10 cellular contexts compared by ENCODE assay signal in the genomic region with DNA sequence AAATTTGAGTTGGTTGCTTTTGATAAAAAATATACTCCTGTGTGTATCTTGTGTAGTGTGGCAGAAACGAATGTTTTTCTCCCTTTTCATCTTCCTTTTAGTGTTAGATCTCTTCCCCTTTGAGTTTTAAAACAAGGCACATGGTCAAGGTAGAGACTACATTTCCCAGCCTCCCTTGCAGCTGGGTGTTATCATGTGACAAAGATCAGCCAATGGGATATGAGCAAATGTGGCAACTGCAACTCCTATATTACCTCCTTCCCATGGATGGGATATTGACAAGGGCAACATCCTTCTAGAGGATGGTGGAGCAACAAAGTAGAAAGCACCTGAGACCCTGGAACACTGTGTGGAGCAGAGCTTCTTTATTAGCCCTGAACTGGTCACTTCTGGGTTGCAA. TPM values are rescaled to one million over a fixed set of nuclear protein-coding genes. Genes with fewer than 3 reads are reported as not detected.
DNase-seq lines count a peak whose midpoint lies in the region; ATAC-seq, FAIRE-seq and TF ChIP-seq lines count a peak whose summit lies in the region.
"Had no signal": no experiment of that assay in that cellular context is flagged by ENCODE, and none has a peak within 500 bp of the region (broad histone marks: within the 10 kb centered on the region; RNA-seq: fewer than 3 reads in every experiment).

No MANE protein-coding gene starts in this region.

- FAIRE-seq in HepG2 (lab: Jason Lieb, UNC): peak; percentile 59

- H3K79me2 ChIP-seq in HepG2 (ENCODE audit: insufficient read depth, low read length): no peaks in the 10 kb centered on the region

- no peak overlapping the region for H3K9ac ChIP-seq in HepG2 (ENCODE audit: insufficient read depth, low read depth, low read length)
- no peak overlapping the region for H3K9ac ChIP-seq in colonic mucosa (ENCODE audit: low read depth in 2 of 2, low read length in 2 of 2)

- ATAC-seq in HepG2: no peak
- no peak for ATAC-seq in right lobe of liver
- peak; percentile 44 for ATAC-seq in upper lobe of right lung
- no peak for ATAC-seq in aorta (ENCODE audit: low FRiP score)

- H3K36me3 ChIP-seq in HepG2 (replicated peaks in 1 of 2; ENCODE audit: control insufficient read depth in 1 of 2, insufficient read depth in 2 of 2, low read length in 2 of 2): no peaks in the 10 kb centered on the region
- no peaks in the 10 kb centered on the region for H3K36me3 ChIP-seq in right lobe of liver
- H3K36me3 ChIP-seq in colonic mucosa: no peaks in the 10 kb centered on the region
- H3K36me3 ChIP-seq in upper lobe of right lung: no peaks in the 10 kb centered on the region
- no peaks in the 10 kb centered on the region for H3K36me3 ChIP-seq in aorta (ENCODE audit: control insufficient read depth in 1 of 2, insufficient read depth in 2 of 2, low read length in 1 of 2)

- no peak for TF ChIP-seq CTCF in HepG2 (CRISPR knock-in tag; IDR thresholded peaks at IDR 0.05)
- no peak for TF ChIP-seq CTCF in right lobe of liver (IDR thresholded peaks at IDR 0.05)
- no peak for TF ChIP-seq CTCF in colonic mucosa (IDR thresholded peaks at IDR 0.05)
- no peak for TF ChIP-seq CTCF in upper lobe of right lung (IDR thresholded peaks at IDR 0.05)

- TF ChIP-seq RAD21 in HepG2 (CRISPR knock-in tag; IDR thresholded peaks at IDR 0.05): no peak

- H3K9me3 ChIP-seq in HepG2 (ENCODE audit: low read length): no peaks in the 10 kb centered on the region
- H3K9me3 ChIP-seq in right lobe of liver: no peaks in the 10 kb centered on the region
- no peaks in the 10 kb centered on the region for H3K9me3 ChIP-seq in colonic mucosa
- no peaks in the 10 kb centered on the region for H3K9me3 ChIP-seq in upper lobe of right lung
- peaks cover 10% of the 10 kb centered on the region for H3K9me3 ChIP-seq in aorta (ENCODE audit: control insufficient read depth, low read length)

- H3K27me3 ChIP-seq in HepG2 (ENCODE audit: control insufficient read depth in 1 of 2, insufficient read depth in 2 of 2, low read length in 2 of 2) (no peaks in the 10 kb centered on the region; a peak in 1 of 5 replicates), right lobe of liver (no peaks in the 10 kb centered on the region), colonic mucosa (no peaks in the 10 kb centered on the region), upper lobe of right lung (no peaks in the 10 kb centered on the region), aorta (ENCODE audit: control insufficient read depth in 1 of 2, insufficient read depth in 2 of 2, low read length in 1 of 2) (no peaks in the 10 kb centered on the region)

- in situ Hi-C loops in HepG2 (cut with HindIII; ENCODE audit: extremely low pct_ligation_motif_present, low pct_unique_long_range_greater_than_20kb): no loop called here

- H3K4me3 ChIP-seq in HepG2 (replicated peaks in 1 of 3; ENCODE audit: insufficient read depth in 1 of 3, low read depth in 2 of 3, low read length in 3 of 3) (no peak overlapping the region), right lobe of liver (no peak overlapping the region), colonic mucosa (no peak overlapping the region), upper lobe of right lung (no peak overlapping the region), aorta (ENCODE audit: low read length in 2 of 2) (no peak overlapping the region)

- H3K4me2 ChIP-seq in HepG2 (ENCODE audit: low read depth, low read length): no peak overlapping the region

- CTCF ChIA-PET in HepG2 (lab: Yijun Ruan, JAX; ENCODE audit: low intra/inter-chr PET ratio, low total read pairs): no interaction called here

- intact Hi-C loops in HepG2 (cut with micrococcal nuclease; ENCODE audit: unreplicated experiment) (no loop called here), right lobe of liver (cut with DNase I) (no loop called here), colonic mucosa (cut with DNase I) (no loop called here), upper lobe of right lung (cut with DNase I) (no loop called here), aorta (cut with DNase I) (no loop called here)

- H3K4me1 ChIP-seq in HepG2 (ENCODE audit: insufficient read depth, low read length): no peaks in the 10 kb centered on the region
- no peaks in the 10 kb centered on the region for H3K4me1 ChIP-seq in right lobe of liver
- no peaks in the 10 kb centered on the region for H3K4me1 ChIP-seq in colonic mucosa
- H3K4me1 ChIP-seq in upper lobe of right lung: no peaks in the 10 kb centered on the region
- H3K4me1 ChIP-seq in aorta (ENCODE audit: control insufficient read depth in 1 of 2, insufficient read depth in 2 of 2, low read length in 2 of 2): no peaks in the 10 kb centered on the region

- 0% methylated on average over 1 of the region's 1 CpG for WGBS in HepG2 (ENCODE audit: low lambda C conversion rate)
- 5% methylated on average over 1 of the region's 1 CpG for WGBS in right lobe of liver (ENCODE audit: insufficient coverage, low coverage, low lambda C conversion rate, missing lambda C conversion rate)
- 17 to 19% methylated on average over 1 of the region's 1 CpG for WGBS in aorta, 2 donors

- TF ChIP-seq POLR2A in HepG2 (IDR thresholded peaks at IDR 0.05; ENCODE audit: insufficient read depth in 1 of 2, low read depth in 2 of 2, low read length in 2 of 2): no peak
- TF ChIP-seq POLR2A in right lobe of liver (IDR thresholded peaks at IDR 0.05): no peak

- DNase-seq in HepG2 (ENCODE audit: low spot score) (peak; percentile 32), right lobe of liver (no peak), NCI-H82 treated with DMSO at 0.1 percent for 48 hours (lab: John Stamatoyannopoulos, UW; ENCODE audit: unreplicated experiment) (peak; percentile 5), colonic mucosa (peak; percentile 20), upper lobe of right lung (no peak), putamen (ENCODE audit: low spot score) (no peak), aorta (no peak), NCI-H1436 (lab: John Stamatoyannopoulos, UW) (no peak)
- DNase-seq: DMS79 had no signal

- no TSS peak for BruUV-seq in HepG2 (replicated peaks; lab: Mats Ljungman, UMichigan)

- H3K27ac ChIP-seq in HepG2 (ENCODE audit: extremely low read length, insufficient read depth, low read length) (no peak overlapping the region), right lobe of liver (no peak overlapping the region), colonic mucosa (no peak overlapping the region), upper lobe of right lung (no peak overlapping the region), aorta (ENCODE audit: low read depth in 1 of 2, low read length in 2 of 2) (no peak overlapping the region)

- H2AFZ ChIP-seq in HepG2 (ENCODE audit: low read length): no peak overlapping the region

- TF ChIP-seq EP300 in HepG2 (IDR thresholded peaks at IDR 0.05; ENCODE audit: low read depth in 2 of 2, low read length in 2 of 2): no peak
- no peak for TF ChIP-seq EP300 in HepG2 (CRISPR knock-in tag; IDR thresholded peaks at IDR 0.05; ENCODE audit: borderline replicate concordance)

- POLR2A ChIA-PET in HepG2 (lab: Yijun Ruan, JAX): no interaction called here

- H4K20me1 ChIP-seq in HepG2 (ENCODE audit: insufficient read depth, low read length): no peaks in the 10 kb centered on the region

RNA-seq across cellular contexts. Expression of gene ADGRE3, which starts 42.4 kb away (rescaled TPM):
- total RNA-seq in HepG2 (2016; rRNA removed; fragmentation: Illumina TruSeq; extraction: Trizol) (not detected in 2 replicates), right lobe of liver (under 1 TPM in 4 of 6 experiments, not detected in 2; 0.09 to 0.53 (median 0.24) TPM), colonic mucosa (1 to 10 TPM in 1 of 2 donors, not detected in 1; 1.2 TPM), upper lobe of right lung (17.3 TPM), aorta (under 1 TPM in 1 of 2 donors, not detected in 1; 0.63 TPM)
- total RNA-seq in HepG2 (2016; cell fraction: cytosol; rRNA removed; fragmentation: Illumina TruSeq; extraction: Trizol; ENCODE audit: low read depth): not detected in 2 replicates
- total RNA-seq in HepG2 (2016; cell fraction: insoluble cytoplasmic fraction; rRNA removed; fragmentation: Illumina TruSeq; extraction: Trizol): not detected in 2 replicates
- total RNA-seq in HepG2 (2016; cell fraction: membrane; rRNA removed; fragmentation: Illumina TruSeq; extraction: Trizol): not detected in 2 replicates
- not detected in 2 replicates for total RNA-seq in HepG2 (2016; cell fraction: nucleus; rRNA removed; fragmentation: Illumina TruSeq; extraction: Trizol)
- polyA plus RNA-seq in HepG2 (2011; rRNA removed) (not detected in 2 replicates), aorta (not detected)
- not detected in 2 replicates for polyA plus RNA-seq in HepG2 (2011; cell fraction: cytosol; rRNA removed)
- polyA plus RNA-seq in HepG2 (2011; cell fraction: nucleus; rRNA removed): not detected in 2 replicates
- not detected in 2 replicates for polyA plus RNA-seq in HepG2 (2012)
- not detected in 2 replicates for polyA plus RNA-seq in HepG2 (2016; cell fraction: cytosol; fragmentation: Illumina TruSeq; extraction: Trizol; ENCODE audit: low read depth)
- not detected in 2 replicates for polyA plus RNA-seq in HepG2 (2016; cell fraction: insoluble cytoplasmic fraction; fragmentation: Illumina TruSeq; extraction: Trizol; ENCODE audit: low read depth)
- polyA plus RNA-seq in HepG2 (2016; cell fraction: membrane; fragmentation: Illumina TruSeq; extraction: Trizol; ENCODE audit: low read depth): not detected in 2 replicates
- polyA plus RNA-seq in HepG2 (2016; cell fraction: nucleus; fragmentation: Illumina TruSeq; extraction: Trizol; ENCODE audit: insufficient read depth, low read depth): not detected in 2 replicates
- not detected in 2 replicates for polyA minus RNA-seq in HepG2 (2011; rRNA and poly(A)+ RNA removed; ENCODE audit: low replicate concordance)
- not detected in 2 replicates for polyA minus RNA-seq in HepG2 (2011; cell fraction: cytosol; rRNA and poly(A)+ RNA removed)
- polyA minus RNA-seq in HepG2 (2011; cell fraction: nucleus; rRNA and poly(A)+ RNA removed): not detected in 2 replicates
- total RNA-seq: glomerular endothelial cell had no signal

RNA-seq across cellular contexts. Expression of gene CLEC17A, which starts 49.4 kb away (rescaled TPM):
- total RNA-seq in HepG2 (2016; rRNA removed; fragmentation: Illumina TruSeq; extraction: Trizol) (not detected in 2 replicates), right lobe of liver (not detected), colonic mucosa (under 1 TPM; 0.12 to 0.32 TPM), upper lobe of right lung (not detected), aorta (under 1 TPM in 1 of 2 donors, not detected in 1; 0.18 TPM)
- not detected in 2 replicates for total RNA-seq in HepG2 (2016; cell fraction: cytosol; rRNA removed; fragmentation: Illumina TruSeq; extraction: Trizol; ENCODE audit: low read depth)
- total RNA-seq in HepG2 (2016; cell fraction: insoluble cytoplasmic fraction; rRNA removed; fragmentation: Illumina TruSeq; extraction: Trizol): not detected in 2 replicates
- not detected in 2 replicates for total RNA-seq in HepG2 (2016; cell fraction: membrane; rRNA removed; fragmentation: Illumina TruSeq; extraction: Trizol)
- total RNA-seq in HepG2 (2016; cell fraction: nucleus; rRNA removed; fragmentation: Illumina TruSeq; extraction: Trizol): not detected in 2 replicates
- polyA plus RNA-seq in HepG2 (2011; rRNA removed) (not detected in 2 replicates), aorta (not detected)
- not detected in 2 replicates for polyA plus RNA-seq in HepG2 (2011; cell fraction: cytosol; rRNA removed)
- polyA plus RNA-seq in HepG2 (2011; cell fraction: nucleus; rRNA removed): not detected in 2 replicates
- not detected in 2 replicates for polyA plus RNA-seq in HepG2 (2012)
- not detected in 2 replicates for polyA plus RNA-seq in HepG2 (2016; cell fraction: cytosol; fragmentation: Illumina TruSeq; extraction: Trizol; ENCODE audit: low read depth)
- not detected in 2 replicates for polyA plus RNA-seq in HepG2 (2016; cell fraction: insoluble cytoplasmic fraction; fragmentation: Illumina TruSeq; extraction: Trizol; ENCODE audit: low read depth)
- not detected in 2 replicates for polyA plus RNA-seq in HepG2 (2016; cell fraction: membrane; fragmentation: Illumina TruSeq; extraction: Trizol; ENCODE audit: low read depth)
- polyA plus RNA-seq in HepG2 (2016; cell fraction: nucleus; fragmentation: Illumina TruSeq; extraction: Trizol; ENCODE audit: insufficient read depth, low read depth): not detected in 2 replicates
- 0.33 TPM in 1 of 2 replicates, not detected in the other for polyA minus RNA-seq in HepG2 (2011; rRNA and poly(A)+ RNA removed; ENCODE audit: low replicate concordance)
- polyA minus RNA-seq in HepG2 (2011; cell fraction: cytosol; rRNA and poly(A)+ RNA removed): not detected in 2 replicates
- not detected in 2 replicates for polyA minus RNA-seq in HepG2 (2011; cell fraction: nucleus; rRNA and poly(A)+ RNA removed)
- total RNA-seq: glomerular endothelial cell had no signal

RNA-seq across cellular contexts. Expression of gene ZNF333, which starts 57.6 kb away (rescaled TPM):
- 3.0 and 3.4 TPM in 2 replicates for total RNA-seq in HepG2 (2016; rRNA removed; fragmentation: Illumina TruSeq; extraction: Trizol)
- 0.44 and 0.81 TPM in 2 replicates for total RNA-seq in HepG2 (2016; cell fraction: cytosol; rRNA removed; fragmentation: Illumina TruSeq; extraction: Trizol; ENCODE audit: low read depth)
- 1.9 and 3.8 TPM in 2 replicates for total RNA-seq in HepG2 (2016; cell fraction: insoluble cytoplasmic fraction; rRNA removed; fragmentation: Illumina TruSeq; extraction: Trizol)
- 1.1 and 1.7 TPM in 2 replicates for total RNA-seq in HepG2 (2016; cell fraction: membrane; rRNA removed; fragmentation: Illumina TruSeq; extraction: Trizol)
- total RNA-seq in HepG2 (2016; cell fraction: nucleus; rRNA removed; fragmentation: Illumina TruSeq; extraction: Trizol): 3.5 and 5.2 TPM in 2 replicates
- polyA plus RNA-seq in HepG2 (2011; rRNA removed): 6.4 and 7.9 TPM in 2 replicates
- 2.8 and 3.2 TPM in 2 replicates for polyA plus RNA-seq in HepG2 (2011; cell fraction: cytosol; rRNA removed)
- polyA plus RNA-seq in HepG2 (2011; cell fraction: nucleus; rRNA removed): 18.1 and 20.8 TPM in 2 replicates
- 3.1 and 3.2 TPM in 2 replicates for polyA plus RNA-seq in HepG2 (2012)
- 0.21 and 0.24 TPM in 2 replicates for polyA plus RNA-seq in HepG2 (2016; cell fraction: cytosol; fragmentation: Illumina TruSeq; extraction: Trizol; ENCODE audit: low read depth)
- polyA plus RNA-seq in HepG2 (2016; cell fraction: insoluble cytoplasmic fraction; fragmentation: Illumina TruSeq; extraction: Trizol; ENCODE audit: low read depth): 1.9 and 2.0 TPM in 2 replicates
- 0.40 and 0.56 TPM in 2 replicates for polyA plus RNA-seq in HepG2 (2016; cell fraction: membrane; fragmentation: Illumina TruSeq; extraction: Trizol; ENCODE audit: low read depth)
- 11.2 and 13.6 TPM in 2 replicates for polyA plus RNA-seq in HepG2 (2016; cell fraction: nucleus; fragmentation: Illumina TruSeq; extraction: Trizol; ENCODE audit: insufficient read depth, low read depth)
- polyA minus RNA-seq in HepG2 (2011; rRNA and poly(A)+ RNA removed; ENCODE audit: low replicate concordance): 7.4 and 12.3 TPM in 2 replicates
- 3.3 and 3.9 TPM in 2 replicates for polyA minus RNA-seq in HepG2 (2011; cell fraction: cytosol; rRNA and poly(A)+ RNA removed)
- polyA minus RNA-seq in HepG2 (2011; cell fraction: nucleus; rRNA and poly(A)+ RNA removed): 17.0 and 17.8 TPM in 2 replicates
- 1 to 10 TPM; 2.5 to 6.1 (median 3.8) TPM for total RNA-seq in right lobe of liver
- 1 to 10 TPM; 6.7 to 7.3 TPM for total RNA-seq in colonic mucosa
- total RNA-seq in upper lobe of right lung: 20.4 TPM
- total RNA-seq in aorta: 10 to 100 TPM; 31.8 to 33.6 TPM
- polyA plus RNA-seq in aorta: 10 to 100 TPM in 1 of 2 donors, 1 to 10 TPM in 1; 5.6 to 26.9 TPM

Comparison
In these comparisons a context has a peak if more than half of its experiments do, and no peak if none do; other contexts are left out.
1. DNase-seq: peak in HepG2 (single experiment), NCI-H82 treated with DMSO at 0.1 percent for 48 hours (single experiment) and colonic mucosa (single experiment); none in right lobe of liver (0 of 3), upper lobe of right lung (single experiment), putamen (single experiment), aorta (0 of 2) and NCI-H1436 (single experiment).